8 cellular contexts compared by ENCODE assay signal in genomic region chr7:152462995-152463713, GRCh38.
DNase-seq lines count a peak whose midpoint lies in the region; ATAC-seq and TF ChIP-seq lines count a peak whose summit lies in the region.

No MANE protein-coding gene starts in this region.

- H3K4me1 ChIP-seq in iPS DF 6.9 (ENCODE audit: control insufficient read depth, insufficient read depth, low read length): no peaks in the 10 kb centered on the region

- DNase-seq in 8988T: peak; percentile 23
- DNase-seq in NCI-H1417 (lab: John Stamatoyannopoulos, UW): peak; percentile 67 to 95 (median 91)
- peak; percentile 49 for DNase-seq in amniotic stem cell (lab: John Stamatoyannopoulos, UW)
- DNase-seq in iPS DF 6.9 (ENCODE audit: low read depth, low spot score): no peak
- DNase-seq in skeletal muscle cell (ENCODE audit: low read depth): peak; percentile 18
- no peak for DNase-seq in pons (ENCODE audit: low spot score)

- no peak overlapping the region for H3K27ac ChIP-seq in iPS DF 6.9 (ENCODE audit: low read length)

- WGBS in iPS DF 6.9 (ENCODE audit: insufficient coverage, insufficient read length): no CpG with 5 or more reads among the region's 30 CpGs

- H3K36me3 ChIP-seq in iPS DF 6.9 (ENCODE audit: control insufficient read depth, insufficient read depth, low read length): no peaks in the 10 kb centered on the region

- ATAC-seq in HG02610 (IDR thresholded peaks at IDR 0.05; ENCODE audit: unreplicated experiment): peak; percentile 8

- no peaks in the 10 kb centered on the region for H3K27me3 ChIP-seq in iPS DF 6.9 (ENCODE audit: control insufficient read depth, insufficient read depth, low read length)

- TF ChIP-seq POLR2A in GM10847 (IDR thresholded peaks at IDR 0.05; ENCODE audit: extremely low read depth, insufficient read length): peak; percentile 68

- peak overlapping the region; percentile 74; the same call in 1 of the 2 replicates for H3K4me3 ChIP-seq in iPS DF 6.9 (ENCODE audit: low read length)
- peak overlapping the region; percentile 72 for H3K4me3 ChIP-seq in skeletal muscle cell (ENCODE audit: low read depth, low read length)

- no peaks in the 10 kb centered on the region for H3K9me3 ChIP-seq in iPS DF 6.9 (ENCODE audit: control insufficient read depth, insufficient read depth, low read length)

Comparison
In these comparisons a context has a peak if more than half of its experiments do, and no peak if none do; other contexts are left out.
1. DNase-seq: peak in 8988T (single experiment), NCI-H1417 (3 of 3), amniotic stem cell (single experiment) and skeletal muscle cell (single experiment); none in iPS DF 6.9 (single experiment) and pons (single experiment).